Comparison of ENCODE assay signal across 19 cellular contexts in genomic region chr9:91785403-91785917, GRCh38.
"Had no signal": no experiment of that assay in that cellular context is flagged by ENCODE, and none has a peak within 500 bp of the region (broad histone marks: within the 10 kb centered on the region; RNA-seq: fewer than 3 reads in every experiment).

No MANE protein-coding gene starts in this region.

- H3K4me1 ChIP-seq: left lung, upper lobe of right lung had no signal

- H2AFZ ChIP-seq: hepatocyte had no signal

- DNase-seq: activated B cell treated with CpG ODN at 0.5 μM for 24 hours; activated CD4-positive, alpha-beta T cell treated with anti-CD3 and anti-CD28 coated beads for 48 hours; activated naive CD4-positive, alpha-beta T cell; activated T-cell treated with anti-CD3 and anti-CD28 coated beads for 4 hours; anterior cingulate cortex; effector memory CD4-positive, alpha-beta T cell; mammary epithelial cell; mucosa of descending colon; naive thymus-derived CD4-positive, alpha-beta T cell; posterior cingulate gyrus; small intestine; upper lobe of right lung had no signal

- ATAC-seq: left lung; mucosa of descending colon; naive thymus-derived CD4-positive, alpha-beta T cell; right cardiac atrium; stimulated activated naive CD8-positive, alpha-beta T cell treated with anti-CD3 and anti-CD28 coated beads, Interleukin-15, amount 100 ng/mL, for 72 hours; upper lobe of right lung had no signal

- H3K27ac ChIP-seq: epithelial cell of prostate, hepatocyte, left lung, thoracic aorta, upper lobe of right lung had no signal

- H3K4me3 ChIP-seq: hepatocyte, left lung, mucosa of descending colon, thoracic aorta, upper lobe of right lung had no signal

- H3K27me3 ChIP-seq: hepatocyte, left lung, upper lobe of right lung had no signal

- H3K36me3 ChIP-seq: left lung, thoracic aorta, upper lobe of right lung had no signal

- H3K4me2 ChIP-seq: hepatocyte had no signal

- H3K9me3 ChIP-seq: left lung, mucosa of descending colon, thoracic aorta, upper lobe of right lung had no signal

- FAIRE-seq: keratinocyte, small intestine had no signal
